ENCODE assay signal across 11 cellular contexts in genomic region chr6:32836873-32837272, GRCh38. TPM values are rescaled to one million over a fixed set of nuclear protein-coding genes. Genes with fewer than 3 reads are reported as not detected.
DNase-seq lines count a peak whose midpoint lies in the region; ATAC-seq and TF ChIP-seq lines count a peak whose summit lies in the region.
"Had no signal": no experiment of that assay in that cellular context is flagged by ENCODE, and none has a peak within 500 bp of the region (broad histone marks: within the 10 kb centered on the region; RNA-seq: fewer than 3 reads in every experiment).

No MANE protein-coding gene starts in this region.

- H3K27me3 Mint-ChIP-seq in IgD-negative memory B cell (no peaks in the 10 kb centered on the region), nephron progenitor cell (ENCODE audit: low read depth, poor library complexity) (peaks cover 93% of the 10 kb centered on the region)
- no peaks in the 10 kb centered on the region for H3K27me3 Mint-ChIP-seq in activated naive CD8-positive, alpha-beta T cell treated with anti-CD3 and anti-CD28 coated beads for 36 hours

- no peak overlapping the region for H3K4me3 ChIP-seq in DND-41 (ENCODE audit: low read depth in 1 of 2, low read length in 2 of 2)
- H3K4me3 ChIP-seq: mucosa of descending colon had no signal

- H3K9me3 Mint-ChIP-seq in IgD-negative memory B cell (no peaks in the 10 kb centered on the region), nephron progenitor cell (peaks cover 3% of the 10 kb centered on the region)
- H3K9me3 Mint-ChIP-seq in activated naive CD8-positive, alpha-beta T cell treated with anti-CD3 and anti-CD28 coated beads for 36 hours = peaks cover 1% of the 10 kb centered on the region

- peaks cover 43 to 56% (median 55%) of the 10 kb centered on the region in 3 donors for H3K4me1 Mint-ChIP-seq in IgD-negative memory B cell
- H3K4me1 Mint-ChIP-seq in activated naive CD8-positive, alpha-beta T cell treated with anti-CD3 and anti-CD28 coated beads for 36 hours = peaks cover 74% of the 10 kb centered on the region
- peaks cover 12% of the 10 kb centered on the region for H3K4me1 Mint-ChIP-seq in nephron progenitor cell

- no peaks in the 10 kb centered on the region for H3K9me3 ChIP-seq in DND-41 (ENCODE audit: insufficient read depth, low read length, severe bottlenecking)
- H3K9me3 ChIP-seq: mucosa of descending colon had no signal

- ATAC-seq in DND-41 (ENCODE audit: insufficient read depth, low read depth) = no peak
- no peak for ATAC-seq in HG02588 (IDR thresholded peaks at IDR 0.05; ENCODE audit: unreplicated experiment)
- no peak for ATAC-seq in HG03135 (IDR thresholded peaks at IDR 0.05; ENCODE audit: unreplicated experiment)
- ATAC-seq: mucosa of descending colon, sciatic nerve had no signal

- no peak overlapping the region for H2AFZ ChIP-seq in DND-41 (ENCODE audit: low read depth, low read length)

- no peak for DNase-seq in DND-41
- DNase-seq in activated naive CD8-positive, alpha-beta T cell treated with anti-CD3 and anti-CD28 coated beads for 36 hours = no peak
- DNase-seq in nephron progenitor cell = no peak
- no peak for DNase-seq in RWPE1 (ENCODE audit: low spot score)
- DNase-seq: Kasumi-1, mucosa of descending colon, NCI-H2171 had no signal

- peaks cover 56% of the 10 kb centered on the region for H3K36me3 ChIP-seq in DND-41 (ENCODE audit: insufficient read depth, low read length)

- CTCF ChIA-PET in RWPE1 (lab: Yijun Ruan, JAX) = interaction anchor here (0.6 kb wide), 1 partner anchor 282 kb away, joined by 3 read pairs; no protein-coding TSS in a partner anchor

- no peaks in the 10 kb centered on the region for H3K27me3 ChIP-seq in DND-41 (ENCODE audit: insufficient read depth, low read length, poor library complexity)

- no peaks in the 10 kb centered on the region for H4K20me1 ChIP-seq in DND-41 (ENCODE audit: insufficient read depth, low read length)

- H3K79me2 ChIP-seq in DND-41 (ENCODE audit: insufficient read depth, low read length) = peaks cover 9% of the 10 kb centered on the region

- POLR2A ChIA-PET in RWPE1 (lab: Yijun Ruan, JAX; ENCODE audit: low non-redundant PET) = no interaction called here

- TF ChIP-seq CTCF in DND-41 (IDR thresholded peaks at IDR 0.05; ENCODE audit: borderline replicate concordance, extremely low read depth, low read length, poor library complexity, severe bottlenecking) = no peak
- no peak for TF ChIP-seq CTCF in nephron progenitor cell (IDR thresholded peaks at IDR 0.05)
- no peak for TF ChIP-seq CTCF in RWPE1 (conservative IDR thresholded peaks at IDR 0.05; ENCODE audit: low read depth)

- peaks cover 34% of the 10 kb centered on the region for H3K4me1 ChIP-seq in DND-41 (ENCODE audit: insufficient read depth, low read length)

- peak overlapping the region in 2 of 3 donors; percentile 84 to 98 for H3K27ac Mint-ChIP-seq in IgD-negative memory B cell
- peak overlapping the region; percentile 99 for H3K27ac Mint-ChIP-seq in activated naive CD8-positive, alpha-beta T cell treated with anti-CD3 and anti-CD28 coated beads for 36 hours
- no peak overlapping the region for H3K27ac Mint-ChIP-seq in nephron progenitor cell

- no peak overlapping the region for H3K27ac ChIP-seq in DND-41 (ENCODE audit: low read length)
- no peak overlapping the region for H3K27ac ChIP-seq in RWPE1

- H3K4me2 ChIP-seq in DND-41 (ENCODE audit: insufficient read depth, low read length) = peak overlapping the region; percentile 97

- peak overlapping the region; percentile 91 to 98 (median 95) for H3K4me3 Mint-ChIP-seq in IgD-negative memory B cell
- H3K4me3 Mint-ChIP-seq in activated naive CD8-positive, alpha-beta T cell treated with anti-CD3 and anti-CD28 coated beads for 36 hours = peak overlapping the region; percentile 83
- peak overlapping the region; percentile 85 for H3K4me3 Mint-ChIP-seq in nephron progenitor cell

- peaks cover 8% of the 10 kb centered on the region for H3K36me3 Mint-ChIP-seq in IgD-negative memory B cell
- H3K36me3 Mint-ChIP-seq in activated naive CD8-positive, alpha-beta T cell treated with anti-CD3 and anti-CD28 coated beads for 36 hours = peaks cover 85% of the 10 kb centered on the region
- H3K36me3 Mint-ChIP-seq in nephron progenitor cell (ENCODE audit: low read depth) = no peaks in the 10 kb centered on the region

- peak overlapping the region; percentile 8; the same call in 1 of the 2 replicates for H3K9ac ChIP-seq in DND-41 (ENCODE audit: low read depth, low read length)

RNA-seq across cellular contexts. Expression of gene TAP2, which starts 1.7 kb away (rescaled TPM):
- 26.8 TPM for polyA plus RNA-seq in IgD-negative memory B cell
- total RNA-seq in activated naive CD8-positive, alpha-beta T cell treated with anti-CD3 and anti-CD28 coated beads for 36 hours = 100 to 1,000 TPM; 216 to 226 TPM

RNA-seq across cellular contexts. Expression of gene PSMB8, which starts 7.0 kb away (rescaled TPM):
- polyA plus RNA-seq in IgD-negative memory B cell = 366 TPM
- total RNA-seq in activated naive CD8-positive, alpha-beta T cell treated with anti-CD3 and anti-CD28 coated beads for 36 hours = 100 to 1,000 TPM; 385 to 393 TPM

RNA-seq across cellular contexts. Expression of gene TAP1, which starts 16.6 kb away (rescaled TPM):
- polyA plus RNA-seq in IgD-negative memory B cell = 219 TPM
- 100 to 1,000 TPM; 337 to 356 TPM for total RNA-seq in activated naive CD8-positive, alpha-beta T cell treated with anti-CD3 and anti-CD28 coated beads for 36 hours

RNA-seq across cellular contexts. Expression of gene PSMB9, which starts 17.1 kb away (rescaled TPM):
- 695 TPM for polyA plus RNA-seq in IgD-negative memory B cell
- 100 to 1,000 TPM; 315 to 316 TPM for total RNA-seq in activated naive CD8-positive, alpha-beta T cell treated with anti-CD3 and anti-CD28 coated beads for 36 hours

RNA-seq across cellular contexts. Expression of gene HLA-DOB, which starts 20.1 kb away (rescaled TPM):
- 368 TPM for polyA plus RNA-seq in IgD-negative memory B cell
- 1 to 10 TPM; 1.9 to 2.1 TPM for total RNA-seq in activated naive CD8-positive, alpha-beta T cell treated with anti-CD3 and anti-CD28 coated beads for 36 hours
